ENCODE assay signal across 8 cellular contexts in genomic region chr2:63861220-63861822, GRCh38. TPM values are rescaled to one million over a fixed set of nuclear protein-coding genes. Genes with fewer than 3 reads are reported as not detected.
DNase-seq lines count a peak whose midpoint lies in the region; FAIRE-seq and TF ChIP-seq lines count a peak whose summit lies in the region.

No MANE protein-coding gene starts in this region.

- TF ChIP-seq POLR2A in NB4 (IDR thresholded peaks at IDR 0.05; ENCODE audit: extremely low read depth, insufficient read length), result no peak

- H3K4me3 ChIP-seq in BJ (ENCODE audit: low read depth, low read length) (no peak overlapping the region), NB4 (ENCODE audit: low read depth, low read length) (no peak overlapping the region)

- H3K9me3 Mint-ChIP-seq in stimulated activated naive CD8-positive, alpha-beta T cell treated with anti-CD3 and anti-CD28 coated beads, Interleukin-15, Interleukin-2, amounts not matched to agents 100 ng/mL and 50 ng/mL, for 24 hours, result no peaks in the 10 kb centered on the region

- peaks cover 52% of the 10 kb centered on the region for H3K4me1 Mint-ChIP-seq in stimulated activated naive CD8-positive, alpha-beta T cell treated with anti-CD3 and anti-CD28 coated beads, Interleukin-15, Interleukin-2, amounts not matched to agents 100 ng/mL and 50 ng/mL, for 24 hours (ENCODE audit: low read depth)

- no peaks in the 10 kb centered on the region for H3K27me3 ChIP-seq in BJ (ENCODE audit: control insufficient read depth, insufficient read depth, low read length)

- peak; percentile 53 for TF ChIP-seq CTCF in BJ (IDR thresholded peaks at IDR 0.05; ENCODE audit: insufficient read depth, low read depth, low read length)
- TF ChIP-seq CTCF in NB4 (IDR thresholded peaks at IDR 0.05; ENCODE audit: low read depth, low read length), result peak; percentile 26

- POLR2A ChIA-PET in BJ (lab: Charles Lee), result interaction anchor here (0.6 kb wide), 1 partner anchor 20 kb away, joined by 3 read pairs; the partner anchor contains the start of gene UGP2

- no peak overlapping the region for H3K4me3 Mint-ChIP-seq in stimulated activated naive CD8-positive, alpha-beta T cell treated with anti-CD3 and anti-CD28 coated beads, Interleukin-15, Interleukin-2, amounts not matched to agents 100 ng/mL and 50 ng/mL, for 24 hours

- no peaks in the 10 kb centered on the region for H3K27me3 Mint-ChIP-seq in stimulated activated naive CD8-positive, alpha-beta T cell treated with anti-CD3 and anti-CD28 coated beads, Interleukin-15, Interleukin-2, amounts not matched to agents 100 ng/mL and 50 ng/mL, for 24 hours

- peaks cover 4% of the 10 kb centered on the region for H3K36me3 ChIP-seq in BJ (ENCODE audit: control insufficient read depth, insufficient read depth, low read length)

- H3K36me3 Mint-ChIP-seq in stimulated activated naive CD8-positive, alpha-beta T cell treated with anti-CD3 and anti-CD28 coated beads, Interleukin-15, Interleukin-2, amounts not matched to agents 100 ng/mL and 50 ng/mL, for 24 hours (ENCODE audit: low read depth), result peaks cover 58% of the 10 kb centered on the region

- CTCF ChIA-PET in BJ (lab: Yijun Ruan, JAX), result interaction anchor here (0.9 to 6.2 kb wide), 16 partner anchors 9 to 181 kb away, joined by 3 to 59 read pairs (median 5); no protein-coding TSS in a partner anchor

- peak; percentile 88 for FAIRE-seq in GM19239 (lab: Jason Lieb, UNC)

- H3K27ac Mint-ChIP-seq in stimulated activated naive CD8-positive, alpha-beta T cell treated with anti-CD3 and anti-CD28 coated beads, Interleukin-15, Interleukin-2, amounts not matched to agents 100 ng/mL and 50 ng/mL, for 24 hours, result peak overlapping the region; percentile 54

- DNase-seq in BJ (ENCODE audit: low read depth), result no peak
- DNase-seq in GM19239 (ENCODE audit: insufficient read length, low spot score), result no peak
- peak; percentile 73 for DNase-seq in NB4 (ENCODE audit: low read depth)
- DNase-seq in activated CD4-positive, alpha-beta T cell treated with anti-CD3 and anti-CD28 coated beads for 4 hours, result peak; percentile 60 to 73
- peak; percentile 81 for DNase-seq in dermis blood vessel endothelial cell
- peak; percentile 69 for DNase-seq in medulla oblongata (ENCODE audit: extremely low spot score)
- DNase-seq in cerebellum (ENCODE audit: low spot score), result no peak

RNA-seq across cellular contexts. Expression of gene UGP2, which starts 19.6 kb away (rescaled TPM):
- 53.6 and 139 TPM in 2 replicates for polyA plus RNA-seq in BJ (2011; rRNA removed)
- 21.4 and 26.6 TPM in 2 replicates for polyA minus RNA-seq in BJ (2011; rRNA and poly(A)+ RNA removed)
- total RNA-seq in dermis blood vessel endothelial cell (144 and 149 TPM in 2 replicates), cerebellum (52.9 TPM)

Comparison
In these comparisons a context has a peak if more than half of its experiments do, and no peak if none do; other contexts are left out.
1. DNase-seq: peak in NB4 (single experiment), activated CD4-positive, alpha-beta T cell treated with anti-CD3 and anti-CD28 coated beads for 4 hours (2 of 2), dermis blood vessel endothelial cell (single experiment) and medulla oblongata (single experiment); none in BJ (single experiment), GM19239 (single experiment) and cerebellum (single experiment).